ENCODE assay signal across 26 cellular contexts in genomic region chr6:72657798-72658197, GRCh38. TPM values are rescaled to one million over a fixed set of nuclear protein-coding genes. Genes with fewer than 3 reads are reported as not detected.
A peak's percentile ranks its signal among the peaks of the same experiment; 100 is the strongest.
DNase-seq lines count a peak whose midpoint lies in the region; ATAC-seq, FAIRE-seq and TF ChIP-seq lines count a peak whose summit lies in the region.
"Had no signal": no experiment of that assay in that cellular context is flagged by ENCODE, and none has a peak within 500 bp of the region (broad histone marks: within the 10 kb centered on the region; RNA-seq: fewer than 3 reads in every experiment).

No MANE protein-coding gene starts in this region.

- no peaks in the 10 kb centered on the region for H3K27me3 Mint-ChIP-seq in type B pancreatic cell
- H3K27me3 Mint-ChIP-seq: stimulated activated naive CD8-positive, alpha-beta T cell treated with anti-CD3 and anti-CD28 coated beads, Interleukin-15, Interleukin-2, amounts not matched to agents 100 ng/mL and 50 ng/mL, for 24 hours had no signal

- H3K4me3 Mint-ChIP-seq in type B pancreatic cell = no peak overlapping the region
- H3K4me3 Mint-ChIP-seq: activated T-cell treated with anti-CD3 and anti-CD28 coated beads, Interleukin-2, amount 50 U/mL, for 4 hours; stimulated activated naive CD8-positive, alpha-beta T cell treated with anti-CD3 and anti-CD28 coated beads, Interleukin-15, Interleukin-2, amounts not matched to agents 100 ng/mL and 50 ng/mL, for 24 hours had no signal

- no peak for TF ChIP-seq POLR2A in GM12892 (IDR thresholded peaks at IDR 0.05; ENCODE audit: low read depth, low read length)

- no peaks in the 10 kb centered on the region for H3K36me3 Mint-ChIP-seq in type B pancreatic cell

- FAIRE-seq in GM12892 (lab: Jason Lieb, UNC) = no peak
- FAIRE-seq: A204.1 had no signal

- peak; percentile 62 for DNase-seq in AG10803 (ENCODE audit: low read depth)
- peak; percentile 5 for DNase-seq in amniotic epithelial cell (ENCODE audit: low read depth)
- DNase-seq in foreskin fibroblast = peak; percentile 15 to 60
- DNase-seq in type B pancreatic cell (ENCODE audit: extremely low spot score, unreplicated experiment) = no peak
- DNase-seq in C1 segment of cervical spinal cord (lab: John Stamatoyannopoulos, UW) = no peak
- DNase-seq in GM12892 (ENCODE audit: insufficient read length) = no peak
- DNase-seq: activated naive CD4-positive, alpha-beta T cell treated with Interleukin-2 at 50 U/mL for 16 hours; activated T-cell treated with anti-CD3 and anti-CD28 coated beads, Interleukin-2, amount 50 U/mL, for 4 hours; cerebellar nuclear complex; effector CD4-positive, alpha-beta T cell; glutamatergic neuron; left cardiac atrium; MV-4-11; NCI-H187 treated with DMSO at 0.1 percent for 48 hours; NCI-H774; PC-9; SJCRH30; stimulated activated CD4-positive, alpha-beta T cell treated with anti-CD3 and anti-CD28 coated beads, Interleukin-4, amount 100 ng/mL, for 4 hours; transverse colon had no signal

- TF ChIP-seq CTCF in AG10803 (conservative IDR thresholded peaks at IDR 0.05; ENCODE audit: low read length) (no peak), foreskin fibroblast (IDR thresholded peaks at IDR 0.05; ENCODE audit: low read depth, low read length) (no peak), type B pancreatic cell (conservative IDR thresholded peaks at IDR 0.05) (no peak)

- H3K4me1 Mint-ChIP-seq in type B pancreatic cell (ENCODE audit: unreplicated experiment) = no peaks in the 10 kb centered on the region

- H3K27ac Mint-ChIP-seq in type B pancreatic cell = no peak overlapping the region
- H3K27ac Mint-ChIP-seq: stimulated activated naive CD8-positive, alpha-beta T cell treated with anti-CD3 and anti-CD28 coated beads, Interleukin-15, Interleukin-2, amounts not matched to agents 100 ng/mL and 50 ng/mL, for 24 hours had no signal

- H3K9me3 Mint-ChIP-seq in type B pancreatic cell = no peaks in the 10 kb centered on the region
- H3K9me3 Mint-ChIP-seq: activated T-cell treated with anti-CD3 and anti-CD28 coated beads, Interleukin-2, amount 50 U/mL, for 4 hours; stimulated activated naive CD8-positive, alpha-beta T cell treated with anti-CD3 and anti-CD28 coated beads, Interleukin-15, Interleukin-2, amounts not matched to agents 100 ng/mL and 50 ng/mL, for 24 hours had no signal

- peak; percentile 36 for ATAC-seq in HG03097 (IDR thresholded peaks at IDR 0.05; ENCODE audit: low FRiP score, unreplicated experiment)
- ATAC-seq in HG02938 (IDR thresholded peaks at IDR 0.05; ENCODE audit: unreplicated experiment) = no peak
- ATAC-seq: activated T-cell treated with anti-CD3 and anti-CD28 coated beads, Interleukin-2, amount 50 U/mL, for 4 hours; left cardiac atrium had no signal

- H3K4me3 ChIP-seq in AG10803 (ENCODE audit: low read length) (no peak overlapping the region), foreskin fibroblast (ENCODE audit: low read depth in 1 of 2, low read length in 2 of 2) (no peak overlapping the region)
- H3K4me3 ChIP-seq: BLaER1, HAP-1, PC-9, SJCRH30, transverse colon had no signal

RNA-seq across cellular contexts. Expression of gene KCNQ5, which starts 35.9 kb away (rescaled TPM):
- 1.1 and 1.7 TPM in 2 replicates for total RNA-seq in type B pancreatic cell (ENCODE audit: low replicate concordance)
- 3.7 TPM for polyA plus RNA-seq in GM12892 (2012; ENCODE audit: missing spikeins)
- total RNA-seq: pulmonary artery endothelial cell, SJCRH30 had no signal

Comparison
In these comparisons a context has a peak if more than half of its experiments do, and no peak if none do; other contexts are left out.
1. DNase-seq: peak in AG10803 (single experiment), amniotic epithelial cell (single experiment) and foreskin fibroblast (2 of 2); none in type B pancreatic cell (single experiment), C1 segment of cervical spinal cord (0 of 14) and GM12892 (single experiment).